1 cellular context compared by ENCODE assay signal in the genomic region with DNA sequence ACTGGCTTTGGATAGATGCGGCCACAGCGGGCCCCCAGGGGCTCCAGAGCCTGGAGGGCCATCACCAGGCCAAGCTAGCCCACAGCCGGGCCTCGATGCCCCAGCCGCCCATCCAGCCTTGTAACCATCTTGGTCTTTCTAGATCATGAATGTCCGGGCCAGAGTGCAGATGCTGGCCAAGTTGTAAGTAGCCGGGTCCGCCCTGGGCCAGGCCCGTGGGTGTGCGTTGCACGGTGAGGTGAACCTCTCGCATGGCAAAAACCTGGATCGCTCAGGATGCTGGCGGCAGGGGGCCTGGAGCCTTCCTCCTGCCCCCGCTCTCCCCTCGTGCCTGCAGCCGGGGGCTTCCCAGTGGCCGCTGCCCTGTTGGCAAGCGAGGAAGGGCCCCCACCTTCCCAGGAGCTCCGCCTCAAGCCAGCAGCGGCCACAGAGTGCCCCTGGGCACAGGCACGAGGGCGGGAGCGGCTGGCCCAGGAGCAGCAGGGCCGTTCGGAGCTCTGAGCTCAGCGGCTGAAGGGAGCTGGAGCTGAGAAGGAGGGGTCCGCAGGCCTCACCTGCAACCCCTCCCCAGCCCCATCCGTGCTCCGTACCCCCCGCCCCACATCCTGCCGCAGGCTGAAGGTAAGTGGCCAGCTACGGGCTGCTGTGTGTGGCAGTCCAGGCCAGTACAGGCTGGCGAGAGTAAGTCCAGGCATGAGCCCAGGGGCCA.
TF ChIP-seq lines count a peak whose summit lies in the region.

No MANE protein-coding gene starts in this region.

TF ChIP-seq in H1, 55 proteins besides CTCF, POLR2A, EP300 and RAD21:
- TF ChIP-seq CBX8 (IDR thresholded peaks at IDR 0.05; ENCODE audit: borderline replicate concordance, low read depth, low read length): no peak
- TF ChIP-seq FOSL1 (IDR thresholded peaks at IDR 0.05; ENCODE audit: insufficient read depth, low read depth, low read length): no peak
- no peak for TF ChIP-seq RFX5 (IDR thresholded peaks at IDR 0.05; ENCODE audit: borderline replicate concordance, low read depth, low read length)
- TF ChIP-seq, protein P1, sequence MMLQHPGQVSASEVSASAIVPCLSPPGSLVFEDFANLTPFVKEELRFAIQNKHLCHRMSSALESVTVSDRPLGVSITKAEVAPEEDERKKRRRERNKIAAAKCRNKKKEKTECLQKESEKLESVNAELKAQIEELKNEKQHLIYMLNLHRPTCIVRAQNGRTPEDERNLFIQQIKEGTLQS (IDR thresholded peaks at IDR 0.05; ENCODE audit: insufficient read depth, low read depth, low read length): no peak
- TF ChIP-seq CEBPB (IDR thresholded peaks at IDR 0.05; ENCODE audit: low read depth, low read length): no peak
- TF ChIP-seq SAP30 (IDR thresholded peaks at IDR 0.05; ENCODE audit: insufficient read depth, insufficient replicate concordance, low read length): no peak
- no peak for TF ChIP-seq HDAC6 (IDR thresholded peaks at IDR 0.05; ENCODE audit: low read depth, low read length)
- no peak for TF ChIP-seq HDAC2 (IDR thresholded peaks at IDR 0.05; ENCODE audit: borderline replicate concordance in 1 of 2, low read depth in 2 of 2, low read length in 2 of 2)
- no peak for TF ChIP-seq KDM4A (IDR thresholded peaks at IDR 0.05; ENCODE audit: low read depth, low read length, severe bottlenecking)
- no peak for TF ChIP-seq CBX5 (IDR thresholded peaks at IDR 0.05; ENCODE audit: low read depth, low read length)
- TF ChIP-seq CHD1 (IDR thresholded peaks at IDR 0.05; ENCODE audit: low read depth, low read length): no peak
- TF ChIP-seq CHD2 (IDR thresholded peaks at IDR 0.05; ENCODE audit: low read length): no peak
